Comparison of ENCODE assay signal across 24 cellular contexts in the genomic region with DNA sequence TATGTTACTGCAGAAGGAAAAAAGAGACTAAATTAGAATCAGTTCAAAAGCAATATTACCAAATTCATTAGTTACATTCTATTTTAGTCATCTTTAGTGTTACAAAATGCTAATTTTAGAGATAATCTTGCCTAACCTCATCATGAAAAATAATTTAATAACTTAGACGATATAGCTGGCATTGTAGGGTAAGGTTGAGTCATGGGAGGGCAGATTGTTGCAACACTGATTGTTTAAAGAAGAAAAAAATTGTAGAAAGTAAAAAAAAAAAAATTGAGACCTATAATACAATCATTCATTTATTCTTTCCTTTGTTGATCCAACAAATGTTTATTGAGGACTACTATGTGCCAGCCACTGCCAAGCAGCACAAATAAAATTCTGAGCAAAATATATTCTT.
"Had no signal": no experiment of that assay in that cellular context is flagged by ENCODE, and none has a peak within 500 bp of the region (broad histone marks: within the 10 kb centered on the region; RNA-seq: fewer than 3 reads in every experiment).

No MANE protein-coding gene starts in this region.

- H3K27ac ChIP-seq: coronary artery, neutrophil, parathyroid adenoma, right atrium auricular region, skin epidermis, spleen, thoracic aorta, tibial nerve, upper lobe of left lung had no signal

- FAIRE-seq: endometrium, frontal cortex, kidney, urothelium cell line had no signal

- H3K4me1 Mint-ChIP-seq: memory B cell; naive B cell; stimulated activated naive B cell treated with anti-CD40 and anti-IgM and Interleukin-4, amounts not matched to agents 10 μg/mL and 1 μg/mL and 100 μg/mL, for 72 hours had no signal

- H3K9ac ChIP-seq: parathyroid adenoma had no signal

- H3K36me3 ChIP-seq: neutrophil, right atrium auricular region, spleen, thoracic aorta, tibial nerve, upper lobe of left lung had no signal

- DNase-seq: dermis blood vessel endothelial cell; effector memory CD8-positive, alpha-beta T cell; kidney; naive B cell; spleen; stimulated activated CD4-positive, alpha-beta T cell treated with anti-CD3 and anti-CD28 coated beads, Interleukin-4, amount 100 ng/mL, for 4 hours; stimulated activated naive B cell treated with anti-CD40 and anti-IgM and Interleukin-4, amounts not matched to agents 10 μg/mL and 1 μg/mL and 100 μg/mL, for 72 hours; upper lobe of left lung had no signal

- H3K9me3 ChIP-seq: neutrophil, right atrium auricular region, thoracic aorta, tibial nerve, upper lobe of left lung had no signal

- H3K9me3 Mint-ChIP-seq: neural crest cell had no signal

- H2AFZ ChIP-seq: parathyroid adenoma had no signal

- H3K27me3 ChIP-seq: neutrophil, right atrium auricular region, spleen, tibial nerve, upper lobe of left lung had no signal

- H3K36me3 Mint-ChIP-seq: memory B cell; naive B cell; natural killer cell treated with Interleukin-12 subunit alpha and Interleukin-12 subunit beta and Interleukin-15 and Interleukin-18, amount 100 ng/mL, for 72 hours; stimulated activated naive B cell treated with anti-CD40 and anti-IgM and Interleukin-4, amounts not matched to agents 10 μg/mL and 1 μg/mL and 100 μg/mL, for 72 hours had no signal

- H3K4me3 Mint-ChIP-seq: effector memory CD8-positive, alpha-beta T cell; memory B cell; naive B cell; natural killer cell treated with Interleukin-12 subunit alpha and Interleukin-12 subunit beta and Interleukin-15 and Interleukin-18, amount 100 ng/mL, for 72 hours; neural crest cell; stimulated activated naive B cell treated with anti-CD40 and anti-IgM and Interleukin-4, amounts not matched to agents 10 μg/mL and 1 μg/mL and 100 μg/mL, for 72 hours; stimulated activated naive CD8-positive, alpha-beta T cell treated with anti-CD3 and anti-CD28 coated beads, Interleukin-15, Interleukin-2, amounts not matched to agents 100 ng/mL and 50 ng/mL, for 24 hours had no signal

- H3K4me1 ChIP-seq: parathyroid adenoma, right atrium auricular region, spleen, upper lobe of left lung had no signal

- H3K27ac Mint-ChIP-seq: effector memory CD8-positive, alpha-beta T cell; memory B cell; natural killer cell treated with Interleukin-12 subunit alpha and Interleukin-12 subunit beta and Interleukin-15 and Interleukin-18, amount 100 ng/mL, for 72 hours; progenitor cell of endocrine pancreas; stimulated activated naive B cell treated with anti-CD40 and anti-IgM and Interleukin-4, amounts not matched to agents 10 μg/mL and 1 μg/mL and 100 μg/mL, for 72 hours; stimulated activated naive CD8-positive, alpha-beta T cell treated with anti-CD3 and anti-CD28 coated beads, Interleukin-15, Interleukin-2, amounts not matched to agents 100 ng/mL and 50 ng/mL, for 24 hours had no signal

- H3K4me3 ChIP-seq: coronary artery, lung, right atrium auricular region, skin epidermis, spleen, thoracic aorta, tibial nerve, upper lobe of left lung had no signal

- H3K27me3 Mint-ChIP-seq: effector memory CD8-positive, alpha-beta T cell; memory B cell; naive B cell; natural killer cell treated with Interleukin-12 subunit alpha and Interleukin-12 subunit beta and Interleukin-15 and Interleukin-18, amount 100 ng/mL, for 72 hours; progenitor cell of endocrine pancreas; stimulated activated naive B cell treated with anti-CD40 and anti-IgM and Interleukin-4, amounts not matched to agents 10 μg/mL and 1 μg/mL and 100 μg/mL, for 72 hours; stimulated activated naive CD8-positive, alpha-beta T cell treated with anti-CD3 and anti-CD28 coated beads, Interleukin-15, Interleukin-2, amounts not matched to agents 100 ng/mL and 50 ng/mL, for 24 hours had no signal

- H3K79me2 ChIP-seq: parathyroid adenoma had no signal
